ENCODE assay signal across 13 cellular contexts in genomic region chr22:50320116-50320515, GRCh38. TPM values are rescaled to one million over a fixed set of nuclear protein-coding genes. Genes with fewer than 3 reads are reported as not detected.
DNase-seq lines count a peak whose midpoint lies in the region; ATAC-seq and TF ChIP-seq lines count a peak whose summit lies in the region.
"Had no signal": no experiment of that assay in that cellular context is flagged by ENCODE, and none has a peak within 500 bp of the region (broad histone marks: within the 10 kb centered on the region; RNA-seq: fewer than 3 reads in every experiment).

No MANE protein-coding gene starts in this region.

- H3K27ac Mint-ChIP-seq in natural killer cell treated with Interleukin-12 subunit alpha and Interleukin-12 subunit beta and Interleukin-15 and Interleukin-18, amount 100 ng/mL, for 72 hours: no peak overlapping the region
- H3K27ac Mint-ChIP-seq in natural killer cell: no peak overlapping the region
- H3K27ac Mint-ChIP-seq: B cell; CD8-positive, alpha-beta T cell had no signal

- no peak for ATAC-seq in natural killer cell treated with Interleukin-12 subunit alpha and Interleukin-12 subunit beta and Interleukin-15 and Interleukin-18, amount 100 ng/mL, for 72 hours
- ATAC-seq in natural killer cell: no peak
- ATAC-seq: CD8-positive, alpha-beta T cell; HCT116 had no signal

- peak; percentile 49 for DNase-seq in natural killer cell treated with Interleukin-12 subunit alpha and Interleukin-12 subunit beta and Interleukin-15 and Interleukin-18, amount 100 ng/mL, for 72 hours (ENCODE audit: low spot score)
- no peak for DNase-seq in natural killer cell
- peak; percentile 13 for DNase-seq in HuH-7.5 (ENCODE audit: low spot score)
- DNase-seq in iPS-NIHi11 (ENCODE audit: low spot score): peak; percentile 0
- DNase-seq in activated CD4-positive, alpha-beta T cell treated with anti-CD3 and anti-CD28 coated beads for 48 hours: no peak
- DNase-seq in NCI-H146 (lab: John Stamatoyannopoulos, UW): no peak
- DNase-seq in COR-L47 (lab: John Stamatoyannopoulos, UW): no peak
- DNase-seq: CD8-positive, alpha-beta T cell; DMS53; GF-D8 had no signal

- intact Hi-C loops in natural killer cell (cut with micrococcal nuclease): no loop called here

- no peak overlapping the region for H3K4me3 Mint-ChIP-seq in natural killer cell treated with Interleukin-12 subunit alpha and Interleukin-12 subunit beta and Interleukin-15 and Interleukin-18, amount 100 ng/mL, for 72 hours
- no peak overlapping the region for H3K4me3 Mint-ChIP-seq in natural killer cell
- H3K4me3 Mint-ChIP-seq: B cell; CD14-positive monocyte; CD8-positive, alpha-beta T cell had no signal

- TF ChIP-seq CTCF in natural killer cell (IDR thresholded peaks at IDR 0.05): no peak

- no peaks in the 10 kb centered on the region for H3K27me3 Mint-ChIP-seq in natural killer cell treated with Interleukin-12 subunit alpha and Interleukin-12 subunit beta and Interleukin-15 and Interleukin-18, amount 100 ng/mL, for 72 hours
- no peaks in the 10 kb centered on the region for H3K27me3 Mint-ChIP-seq in natural killer cell (ENCODE audit: low read depth in 2 of 2)
- H3K27me3 Mint-ChIP-seq: B cell had no signal

- no peaks in the 10 kb centered on the region for H3K9me3 Mint-ChIP-seq in natural killer cell treated with Interleukin-12 subunit alpha and Interleukin-12 subunit beta and Interleukin-15 and Interleukin-18, amount 100 ng/mL, for 72 hours
- no peaks in the 10 kb centered on the region for H3K9me3 Mint-ChIP-seq in natural killer cell
- H3K9me3 Mint-ChIP-seq: CD14-positive monocyte; CD8-positive, alpha-beta T cell had no signal

- H3K4me1 Mint-ChIP-seq in natural killer cell treated with Interleukin-12 subunit alpha and Interleukin-12 subunit beta and Interleukin-15 and Interleukin-18, amount 100 ng/mL, for 72 hours (ENCODE audit: low read depth in 2 of 2): peaks cover 0 to 4% of the 10 kb centered on the region in 2 donors
- H3K4me1 Mint-ChIP-seq in natural killer cell: peaks cover 5 to 6% of the 10 kb centered on the region in 2 donors

- H3K36me3 Mint-ChIP-seq in natural killer cell treated with Interleukin-12 subunit alpha and Interleukin-12 subunit beta and Interleukin-15 and Interleukin-18, amount 100 ng/mL, for 72 hours: no peaks in the 10 kb centered on the region
- H3K36me3 Mint-ChIP-seq in natural killer cell: no peaks in the 10 kb centered on the region
- H3K36me3 Mint-ChIP-seq: CD8-positive, alpha-beta T cell had no signal

RNA-seq across cellular contexts. Expression of gene DENND6B, which starts 6.7 kb away (rescaled TPM):
- total RNA-seq in natural killer cell treated with Interleukin-12 subunit alpha and Interleukin-12 subunit beta and Interleukin-15 and Interleukin-18, amount 100 ng/mL, for 72 hours: 1 to 10 TPM; 2.2 TPM
- 1 to 10 TPM; 3.1 to 5.0 (median 4.5) TPM for total RNA-seq in natural killer cell

RNA-seq across cellular contexts. Expression of gene PLXNB2, which starts 12.7 kb away (rescaled TPM):
- total RNA-seq in natural killer cell treated with Interleukin-12 subunit alpha and Interleukin-12 subunit beta and Interleukin-15 and Interleukin-18, amount 100 ng/mL, for 72 hours: 1 to 10 TPM; 4.4 to 5.5 TPM
- total RNA-seq in natural killer cell: 10 to 100 TPM in 2 of 3 donors, 1 to 10 TPM in 1; 6.0 to 34.7 (median 18.9) TPM

RNA-seq across cellular contexts. Expression of gene PPP6R2, which starts 23.0 kb away (rescaled TPM):
- 100 to 1,000 TPM in 1 of 2 donors, 10 to 100 TPM in 1; 61.1 to 100 TPM for total RNA-seq in natural killer cell treated with Interleukin-12 subunit alpha and Interleukin-12 subunit beta and Interleukin-15 and Interleukin-18, amount 100 ng/mL, for 72 hours
- 100 to 1,000 TPM in 1 of 3 donors, 10 to 100 TPM in 2; 76.0 to 103 (median 78.1) TPM for total RNA-seq in natural killer cell

RNA-seq across cellular contexts. Expression of gene MAPK11, which starts 49.9 kb away (rescaled TPM):
- total RNA-seq in natural killer cell treated with Interleukin-12 subunit alpha and Interleukin-12 subunit beta and Interleukin-15 and Interleukin-18, amount 100 ng/mL, for 72 hours: 10 to 100 TPM; 10.2 to 15.1 TPM
- total RNA-seq in natural killer cell: 1 to 10 TPM; 2.2 to 3.1 (median 2.2) TPM

RNA-seq across cellular contexts. Expression of gene MAPK12, which starts 58.6 kb away (rescaled TPM):
- 1 to 10 TPM; 1.6 to 9.0 TPM for total RNA-seq in natural killer cell treated with Interleukin-12 subunit alpha and Interleukin-12 subunit beta and Interleukin-15 and Interleukin-18, amount 100 ng/mL, for 72 hours
- total RNA-seq in natural killer cell: 1 to 10 TPM; 2.2 to 2.5 (median 2.4) TPM

Comparison
In these comparisons a context has a peak if more than half of its experiments do, and no peak if none do; other contexts are left out.
1. DNase-seq: peak in natural killer cell treated with Interleukin-12 subunit alpha and Interleukin-12 subunit beta and Interleukin-15 and Interleukin-18, amount 100 ng/mL, for 72 hours (single experiment), HuH-7.5 (single experiment) and iPS-NIHi11 (single experiment); none in natural killer cell (single experiment), activated CD4-positive, alpha-beta T cell treated with anti-CD3 and anti-CD28 coated beads for 48 hours (single experiment), NCI-H146 (single experiment) and COR-L47 (single experiment).